Comparison of ENCODE assay signal across 14 cellular contexts in the genomic region with DNA sequence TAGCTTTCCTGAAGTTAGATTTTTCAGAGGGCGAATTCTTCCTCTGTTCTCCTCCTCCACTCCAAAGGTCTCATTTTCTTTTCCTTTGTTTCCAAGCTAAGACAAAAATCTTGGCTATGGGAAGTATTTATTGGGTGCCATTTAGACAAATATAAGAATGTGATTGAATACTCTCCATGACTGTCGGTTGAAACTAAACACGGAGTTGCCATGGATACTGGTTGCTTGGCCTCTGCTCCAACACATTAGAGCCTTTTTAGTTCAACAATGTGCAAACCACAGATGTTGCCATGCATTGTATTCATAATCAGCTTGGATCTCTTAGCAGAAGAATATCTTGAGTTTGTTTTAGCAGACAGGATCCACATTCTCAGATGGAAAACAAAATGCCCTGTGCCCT.
"Had no signal": no experiment of that assay in that cellular context is flagged by ENCODE, and none has a peak within 500 bp of the region (broad histone marks: within the 10 kb centered on the region; RNA-seq: fewer than 3 reads in every experiment).

No MANE protein-coding gene starts in this region.

- H3K9me3 ChIP-seq: body of pancreas had no signal

- H3K27me3 Mint-ChIP-seq: stimulated activated memory B cell treated with anti-CD40 and anti-IgM and Interleukin-4, amounts not matched to agents 10 μg/mL and 1 μg/mL and 100 μg/mL, for 72 hours had no signal

- H3K36me3 Mint-ChIP-seq: activated naive CD4-positive, alpha-beta T cell treated with anti-CD3 and anti-CD28 coated beads, Interleukin-2, amount 50 U/mL, for 72 hours; stimulated activated memory B cell treated with anti-CD40 and anti-IgM and Interleukin-4, amounts not matched to agents 10 μg/mL and 1 μg/mL and 100 μg/mL, for 72 hours had no signal

- H3K4me1 Mint-ChIP-seq: stimulated activated memory B cell treated with anti-CD40 and anti-IgM and Interleukin-4, amounts not matched to agents 10 μg/mL and 1 μg/mL and 100 μg/mL, for 72 hours had no signal

- H3K4me3 ChIP-seq: body of pancreas, heart right ventricle had no signal

- H2AFZ ChIP-seq: parathyroid adenoma had no signal

- H3K9ac ChIP-seq: parathyroid adenoma had no signal

- DNase-seq: activated CD4-positive, alpha-beta T cell treated with anti-CD3 and anti-CD28 coated beads for 4 hours; activated CD8-positive, alpha-beta T cell treated with anti-CD3 and anti-CD28 coated beads for 36 hours; activated effector memory CD4-positive, alpha-beta T cell treated with Interleukin-2 at 50 U/mL for 16 hours; activated T-cell treated with anti-CD3 and anti-CD28 coated beads, Interleukin-2, amount 50 U/mL, for 4 hours; body of pancreas; caudate nucleus; heart right ventricle; left cardiac atrium; retina; stimulated activated CD4-positive, alpha-beta T cell treated with anti-CD3 and anti-CD28 coated beads, Interleukin-2, amount 100 ng/mL, for 48 hours; T-helper 2 cell had no signal

- H3K27ac Mint-ChIP-seq: activated CD8-positive, alpha-beta T cell treated with anti-CD3 and anti-CD28 coated beads for 36 hours; activated naive CD4-positive, alpha-beta T cell treated with anti-CD3 and anti-CD28 coated beads, Interleukin-2, amount 50 U/mL, for 72 hours; stimulated activated memory B cell treated with anti-CD40 and anti-IgM and Interleukin-4, amounts not matched to agents 10 μg/mL and 1 μg/mL and 100 μg/mL, for 72 hours had no signal

- H3K36me3 ChIP-seq: heart right ventricle had no signal

- H3K27me3 ChIP-seq: body of pancreas, heart right ventricle had no signal

- H3K4me1 ChIP-seq: body of pancreas, heart right ventricle, parathyroid adenoma had no signal

- H3K27ac ChIP-seq: body of pancreas, heart right ventricle, parathyroid adenoma had no signal

- H3K4me3 Mint-ChIP-seq: activated CD8-positive, alpha-beta T cell treated with anti-CD3 and anti-CD28 coated beads for 36 hours; activated T-cell treated with anti-CD3 and anti-CD28 coated beads, Interleukin-2, amount 50 U/mL, for 4 hours; stimulated activated memory B cell treated with anti-CD40 and anti-IgM and Interleukin-4, amounts not matched to agents 10 μg/mL and 1 μg/mL and 100 μg/mL, for 72 hours had no signal

- H3K9me3 Mint-ChIP-seq: activated CD8-positive, alpha-beta T cell treated with anti-CD3 and anti-CD28 coated beads for 36 hours; stimulated activated memory B cell treated with anti-CD40 and anti-IgM and Interleukin-4, amounts not matched to agents 10 μg/mL and 1 μg/mL and 100 μg/mL, for 72 hours had no signal
